Comparison of ENCODE assay signal across 20 cellular contexts in the genomic region with DNA sequence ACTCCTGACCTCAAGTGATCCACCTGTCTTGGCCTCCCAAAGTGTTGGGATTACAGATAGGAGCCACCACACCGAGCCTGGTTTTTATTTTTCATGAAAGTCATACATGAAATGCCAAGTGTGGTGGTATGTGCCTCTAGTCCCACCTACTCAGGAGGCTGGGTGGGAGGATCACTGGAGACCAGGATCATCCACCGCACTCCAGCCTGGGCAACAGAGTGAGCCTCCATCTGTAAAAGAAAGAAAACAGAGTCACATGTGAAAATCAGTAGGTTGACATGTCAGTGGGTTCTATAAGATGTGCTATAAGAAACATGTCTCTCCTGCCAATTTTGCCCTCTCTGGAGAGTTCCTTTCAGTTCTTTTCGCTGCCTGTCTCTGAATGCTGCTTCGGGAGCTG.
"Had no signal": no experiment of that assay in that cellular context is flagged by ENCODE, and none has a peak within 500 bp of the region (broad histone marks: within the 10 kb centered on the region; RNA-seq: fewer than 3 reads in every experiment).

No MANE protein-coding gene starts in this region.

- H3K27me3 ChIP-seq: esophagus muscularis mucosa, right atrium auricular region, suprapubic skin had no signal

- H3K27ac Mint-ChIP-seq: activated B cell treated with CpG ODN at 0.5 μM for 24 hours; activated CD8-positive, alpha-beta T cell treated with anti-CD3 and anti-CD28 coated beads for 36 hours; activated naive CD4-positive, alpha-beta T cell treated with anti-CD3 and anti-CD28 coated beads, Interleukin-2, amount 50 U/mL, for 72 hours; activated T-cell treated with anti-CD3 and anti-CD28 coated beads, Interleukin-2, amount 50 U/mL, for 72 hours; nephron; stimulated activated naive CD8-positive, alpha-beta T cell treated with anti-CD3 and anti-CD28 coated beads, Interleukin-15, Interleukin-2, amounts not matched to agents 100 ng/mL and 50 ng/mL, for 24 hours; T-helper 17 cell; type B pancreatic cell had no signal

- H3K27me3 Mint-ChIP-seq: activated B cell treated with CpG ODN at 0.5 μM for 24 hours; activated CD8-positive, alpha-beta T cell treated with anti-CD3 and anti-CD28 coated beads for 36 hours; brain; stimulated activated naive CD8-positive, alpha-beta T cell treated with anti-CD3 and anti-CD28 coated beads, Interleukin-15, Interleukin-2, amounts not matched to agents 100 ng/mL and 50 ng/mL, for 24 hours; T-helper 17 cell; type B pancreatic cell had no signal

- DNase-seq: activated B cell treated with CpG ODN at 0.5 μM for 24 hours; activated CD4-positive, alpha-beta T cell treated with anti-CD3 and anti-CD28 coated beads for 48 hours; activated CD8-positive, alpha-beta memory T cell treated with anti-CD3 and anti-CD28 coated beads, Interleukin-2, amount 50 U/mL, for 4 hours; activated CD8-positive, alpha-beta T cell treated with anti-CD3 and anti-CD28 coated beads for 36 hours; activated gamma-delta T cell; activated T-cell treated with anti-CD3 and anti-CD28 coated beads, Interleukin-2, amount 50 U/mL, for 72 hours; amniotic stem cell; mesendoderm; T-helper 17 cell had no signal

- H3K4me3 Mint-ChIP-seq: activated B cell treated with CpG ODN at 0.5 μM for 24 hours; activated CD8-positive, alpha-beta T cell treated with anti-CD3 and anti-CD28 coated beads for 36 hours; activated T-cell treated with anti-CD3 and anti-CD28 coated beads, Interleukin-2, amount 50 U/mL, for 72 hours; brain; nephron; stimulated activated naive CD8-positive, alpha-beta T cell treated with anti-CD3 and anti-CD28 coated beads, Interleukin-15, Interleukin-2, amounts not matched to agents 100 ng/mL and 50 ng/mL, for 24 hours; T-helper 17 cell; type B pancreatic cell had no signal

- H3K27ac ChIP-seq: esophagus muscularis mucosa, right atrium auricular region, suprapubic skin had no signal

- H3K4me1 Mint-ChIP-seq: activated B cell treated with CpG ODN at 0.5 μM for 24 hours, nephron had no signal

- H3K4me2 ChIP-seq: smooth muscle cell had no signal

- H3K4me1 ChIP-seq: suprapubic skin had no signal

- H3K36me3 ChIP-seq: right atrium auricular region had no signal

- FAIRE-seq: endometrium, TTC549 had no signal

- ATAC-seq: activated CD8-positive, alpha-beta T cell treated with anti-CD3 and anti-CD28 coated beads for 36 hours; activated naive CD4-positive, alpha-beta T cell treated with anti-CD3 and anti-CD28 coated beads, Interleukin-2, amount 50 U/mL, for 72 hours; activated T-cell treated with anti-CD3 and anti-CD28 coated beads, Interleukin-2, amount 50 U/mL, for 72 hours; T-helper 17 cell had no signal

- H3K9me3 ChIP-seq: right atrium auricular region, suprapubic skin had no signal

- H3K4me3 ChIP-seq: esophagus muscularis mucosa, right atrium auricular region, smooth muscle cell, suprapubic skin had no signal
